ENCODE assay signal across 8 cellular contexts in the genomic region with DNA sequence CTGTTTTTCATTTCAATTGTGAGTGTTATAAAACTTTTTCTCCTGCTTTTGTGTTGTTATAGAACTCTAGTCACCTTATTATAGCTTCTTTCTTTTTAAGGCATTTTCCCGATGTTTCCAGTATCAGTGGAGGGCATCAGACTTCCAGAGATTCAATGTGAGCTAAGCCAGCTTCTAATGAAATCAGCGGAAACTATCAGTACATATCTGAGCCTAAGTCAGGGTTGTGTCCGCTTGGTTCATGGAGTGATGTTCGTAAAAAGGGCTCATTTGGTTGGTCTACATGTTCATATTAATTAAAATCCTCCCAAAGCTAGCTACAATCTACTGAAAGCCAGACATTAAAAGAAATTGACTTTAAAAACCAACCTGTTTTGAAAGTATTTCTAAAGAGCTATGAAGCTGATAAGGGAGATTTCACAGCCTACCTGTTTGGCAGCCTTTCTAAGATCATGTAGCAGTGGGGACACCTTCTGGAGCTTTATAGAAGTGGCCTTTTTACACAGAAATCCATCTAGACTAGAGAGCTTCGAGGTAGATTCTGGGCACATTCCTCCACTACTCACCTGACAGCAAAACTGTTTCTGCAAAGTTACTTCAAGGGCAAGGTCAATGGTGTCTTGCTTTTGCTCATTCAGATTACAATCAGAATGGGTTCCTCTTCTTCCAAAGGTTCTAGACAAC.
DNase-seq lines count a peak whose midpoint lies in the region; ATAC-seq, FAIRE-seq and TF ChIP-seq lines count a peak whose summit lies in the region.
"Not testable (repeated sequence)": the region's sequence is repeated elsewhere in the genome, so short reads cannot be mapped to it uniquely, and the experiment has no call there.

No MANE protein-coding gene starts in this region.

- intact Hi-C loops in Panc1 (cut with micrococcal nuclease; ENCODE audit: unreplicated experiment); activated naive CD4-positive, alpha-beta T cell treated with anti-CD3 and anti-CD28 coated beads for 36 hours (cut with micrococcal nuclease); right lobe of liver (cut with DNase I): not testable (repeated sequence)

- H3K4me3 ChIP-seq in Panc1 (ENCODE audit: low read depth in 2 of 2, low read length in 2 of 2); fibroblast of lung (replicated peaks in 1 of 4; ENCODE audit: control extremely low read depth in 1 of 4, insufficient read depth in 1 of 4, low read depth in 3 of 4, low read length in 4 of 4); right lobe of liver: not testable (repeated sequence)

- not testable (repeated sequence) for H3K9ac ChIP-seq in fibroblast of lung (ENCODE audit: insufficient read depth, low read length)

- H3K27me3 Mint-ChIP-seq in activated naive CD4-positive, alpha-beta T cell treated with anti-CD3 and anti-CD28 coated beads for 36 hours (ENCODE audit: low read depth); stimulated activated naive CD8-positive, alpha-beta T cell treated with anti-CD3 and anti-CD28 coated beads, Interleukin-15, amount 100 ng/mL, for 72 hours: not testable (repeated sequence)

- H3K27ac Mint-ChIP-seq in activated naive CD4-positive, alpha-beta T cell treated with anti-CD3 and anti-CD28 coated beads for 36 hours; stimulated activated naive CD8-positive, alpha-beta T cell treated with anti-CD3 and anti-CD28 coated beads, Interleukin-15, amount 100 ng/mL, for 72 hours: not testable (repeated sequence)

- 81% methylated on average over 4 of the region's 5 CpGs for WGBS in right lobe of liver (ENCODE audit: insufficient coverage, low coverage, low lambda C conversion rate, missing lambda C conversion rate)

- H3K79me2 ChIP-seq in fibroblast of lung (ENCODE audit: control insufficient read depth, insufficient read depth, low read length), result not testable (repeated sequence)

- BruUV-seq in Panc1 (replicated peaks; lab: Mats Ljungman, UMichigan), result not testable (repeated sequence)

- H2AFZ ChIP-seq in fibroblast of lung (ENCODE audit: low read length), result not testable (repeated sequence)

- in situ Hi-C loops in Panc1 (cut with HindIII; ENCODE audit: low pct_unique_long_range_greater_than_20kb, low sequenced_read_pairs), result not testable (repeated sequence)

- not testable (repeated sequence) for FAIRE-seq in D721Med (lab: Jason Lieb, UNC)

- TF ChIP-seq POLR2A in right lobe of liver (IDR thresholded peaks at IDR 0.05), result not testable (repeated sequence)

- H3K4me3 Mint-ChIP-seq in activated naive CD4-positive, alpha-beta T cell treated with anti-CD3 and anti-CD28 coated beads for 36 hours; stimulated activated naive CD8-positive, alpha-beta T cell treated with anti-CD3 and anti-CD28 coated beads, Interleukin-15, amount 100 ng/mL, for 72 hours: not testable (repeated sequence)

- H3K27me3 ChIP-seq in Panc1 (ENCODE audit: control insufficient read depth, insufficient read depth, low read length); fibroblast of lung (ENCODE audit: control insufficient read depth, insufficient read depth, low read length); right lobe of liver: not testable (repeated sequence)

- not testable (repeated sequence) for H3K36me3 Mint-ChIP-seq in activated naive CD4-positive, alpha-beta T cell treated with anti-CD3 and anti-CD28 coated beads for 36 hours (ENCODE audit: low read depth)

- not testable (repeated sequence) for H3K4me1 Mint-ChIP-seq in activated naive CD4-positive, alpha-beta T cell treated with anti-CD3 and anti-CD28 coated beads for 36 hours (ENCODE audit: low read depth); stimulated activated naive CD8-positive, alpha-beta T cell treated with anti-CD3 and anti-CD28 coated beads, Interleukin-15, amount 100 ng/mL, for 72 hours

- H4K20me1 ChIP-seq in fibroblast of lung (ENCODE audit: control insufficient read depth, extremely low read depth, insufficient read depth, low read length), result not testable (repeated sequence)

- not testable (repeated sequence) for H3K9me3 Mint-ChIP-seq in activated naive CD4-positive, alpha-beta T cell treated with anti-CD3 and anti-CD28 coated beads for 36 hours; stimulated activated naive CD8-positive, alpha-beta T cell treated with anti-CD3 and anti-CD28 coated beads, Interleukin-15, amount 100 ng/mL, for 72 hours

- not testable (repeated sequence) for H3K36me3 ChIP-seq in Panc1 (ENCODE audit: control insufficient read depth, insufficient read depth, low read length); fibroblast of lung (ENCODE audit: control insufficient read depth, insufficient read depth, low read length); right lobe of liver

- H3K4me2 ChIP-seq in fibroblast of lung (ENCODE audit: extremely low read depth, insufficient read depth, low read length), result not testable (repeated sequence)

- not testable (repeated sequence) for H3K9me3 ChIP-seq in Panc1 (ENCODE audit: control insufficient read depth, insufficient read depth, low read depth, low read length); fibroblast of lung (ENCODE audit: control insufficient read depth, insufficient read depth, low read depth, low read length); right lobe of liver

- not testable (repeated sequence) for H3K4me1 ChIP-seq in Panc1 (ENCODE audit: control insufficient read depth, insufficient read depth, low read length); fibroblast of lung (ENCODE audit: control insufficient read depth, extremely low read depth, insufficient read depth, low read length); right lobe of liver

- ATAC-seq in Panc1 (peak; percentile 58; the same call in 1 of the 2 replicates), right lobe of liver (peak; percentile 61 to 91 (median 88))
- peak; percentile 73 for ATAC-seq in stimulated activated naive CD8-positive, alpha-beta T cell treated with anti-CD3 and anti-CD28 coated beads, Interleukin-15, amount 100 ng/mL, for 72 hours

- POLR2A ChIA-PET in Panc1 (lab: Charles Lee), result not testable (repeated sequence)

- H3K27ac ChIP-seq in Panc1 (ENCODE audit: low read length); fibroblast of lung (ENCODE audit: insufficient read depth, low read length); right lobe of liver: not testable (repeated sequence)

- peak; percentile 35 for TF ChIP-seq RAD21 in Ishikawa (IDR thresholded peaks at IDR 0.05; ENCODE audit: low read depth)

- TF ChIP-seq CTCF in D721Med (IDR thresholded peaks at IDR 0.05; ENCODE audit: insufficient read depth, missing control alignments) (peak; percentile 37), right lobe of liver (IDR thresholded peaks at IDR 0.05) (peak in 2 of 4 donors; percentile 12 to 35)
- not testable (repeated sequence) for TF ChIP-seq CTCF in Panc1 (IDR thresholded peaks at IDR 0.05); fibroblast of lung (conservative IDR thresholded peaks at IDR 0.05 in 1 of 2, IDR thresholded peaks at IDR 0.05 in 1 of 2; ENCODE audit: low read depth in 1 of 2, low read length in 2 of 2)

- not testable (repeated sequence) for DNase-seq in D721Med (ENCODE audit: insufficient read length, low spot score); Panc1 (ENCODE audit: low read depth, low spot score); right lobe of liver
- DNase-seq in NCI-H2107 (lab: John Stamatoyannopoulos, UW) (peak; percentile 23), fibroblast of lung (ENCODE audit: low read depth in 2 of 2) (peak; percentile 5 to 11)
- DNase-seq in activated naive CD4-positive, alpha-beta T cell treated with anti-CD3 and anti-CD28 coated beads for 36 hours, result peak; percentile 24
- peak; percentile 12 to 17 for DNase-seq in stimulated activated naive CD8-positive, alpha-beta T cell treated with anti-CD3 and anti-CD28 coated beads, Interleukin-15, amount 100 ng/mL, for 72 hours

- TF ChIP-seq EP300 in Ishikawa (IDR thresholded peaks at IDR 0.05; ENCODE audit: borderline replicate concordance), result not testable (repeated sequence)

- CTCF ChIA-PET in Panc1 (lab: Charles Lee); activated naive CD4-positive, alpha-beta T cell treated with anti-CD3 and anti-CD28 coated beads for 36 hours (lab: Charles Lee): not testable (repeated sequence)
